In the genomic region with DNA sequence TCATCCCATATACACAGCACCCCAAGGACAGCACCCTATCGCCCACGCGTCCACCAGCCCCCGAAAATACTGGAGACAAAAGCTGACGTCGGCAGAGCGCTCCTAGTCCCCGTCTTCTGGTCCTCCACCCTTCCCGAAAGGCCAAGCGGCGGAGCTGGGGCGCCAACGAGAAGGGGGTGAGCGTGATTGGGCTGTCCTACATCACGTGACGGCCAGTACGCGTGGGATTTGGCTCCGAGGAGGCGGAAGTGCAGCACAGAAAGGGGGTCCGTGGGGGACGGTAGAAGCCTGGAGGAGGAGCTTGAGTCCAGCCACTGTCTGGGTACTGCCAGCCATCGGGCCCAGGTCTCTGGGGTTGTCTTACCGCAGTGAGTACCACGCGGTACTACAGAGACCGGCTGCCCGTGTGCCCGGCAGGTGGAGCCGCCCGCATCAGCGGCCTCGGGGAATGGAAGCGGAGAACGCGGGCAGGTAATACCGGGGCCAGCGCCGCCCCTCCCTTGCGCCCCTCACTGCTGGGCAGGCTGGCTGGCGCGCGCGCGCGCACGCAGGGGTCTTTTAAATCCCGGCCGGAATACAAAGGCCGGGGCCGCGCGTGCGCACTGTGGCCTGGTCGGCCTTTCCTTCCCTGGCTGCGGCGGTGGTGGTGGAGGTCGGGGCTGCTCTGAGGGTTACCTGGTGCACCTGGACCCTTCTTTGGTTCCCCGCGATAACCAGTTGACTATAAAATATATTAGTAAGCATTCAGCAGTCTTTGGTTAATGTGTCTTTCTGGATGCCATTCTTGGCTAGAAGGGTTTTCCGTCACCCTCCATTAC, we compare ENCODE assay signal across 8 cellular contexts. TPM values are rescaled to one million over a fixed set of nuclear protein-coding genes. Genes with fewer than 3 reads are reported as not detected.
A peak's percentile ranks its signal among the peaks of the same experiment; 100 is the strongest.
DNase-seq lines count a peak whose midpoint lies in the region; ATAC-seq and TF ChIP-seq lines count a peak whose summit lies in the region.

TDG (plus strand) TSS at position 283 of the 818 bp plus-strand sequence; CDS start at position 449, 166 bp downstream.

- no peaks in the 10 kb centered on the region for H3K9me3 Mint-ChIP-seq in chondrocyte (ENCODE audit: low read depth)

- peak within 1 kb of the TSS; percentile 96 for H3K4me3 ChIP-seq in kidney epithelial cell (ENCODE audit: low read depth, low read length)

- peaks cover 4% of the 10 kb centered on the region for H3K36me3 Mint-ChIP-seq in chondrocyte (ENCODE audit: low read depth)

- DNase-seq in AML-193 (lab: John Stamatoyannopoulos, UW), result peak; percentile 95 to 97
- DNase-seq in NCI-H510A (lab: John Stamatoyannopoulos, UW), result peak; percentile 95
- peak; percentile 90 to 91 for DNase-seq in activated CD4-positive, alpha-beta T cell treated with anti-CD3 and anti-CD28 coated beads for 24 hours (ENCODE audit: low read depth in 2 of 2)
- DNase-seq in chondrocyte (ENCODE audit: low spot score), result peak; percentile 99
- DNase-seq in kidney epithelial cell (ENCODE audit: low read depth), result peak; percentile 95
- DNase-seq in stimulated activated CD4-positive, alpha-beta T cell treated with anti-CD3 and anti-CD28 coated beads, Interleukin-15, amount 100 ng/mL, for 48 hours (ENCODE audit: low read depth in 2 of 2), result peak; percentile 96 to 98

- H3K4me1 Mint-ChIP-seq in chondrocyte (ENCODE audit: low read depth), result peaks cover 55% of the 10 kb centered on the region

- peak; percentile 94 for TF ChIP-seq POLR2A in GM19099 (IDR thresholded peaks at IDR 0.05; ENCODE audit: extremely low read depth, insufficient read length, low read depth)

- H3K27me3 Mint-ChIP-seq in chondrocyte (ENCODE audit: low read depth), result no peaks in the 10 kb centered on the region

- H3K36me3 ChIP-seq in kidney epithelial cell (ENCODE audit: control insufficient read depth, insufficient read depth, low read length), result no peaks in the 10 kb centered on the region

- H3K27me3 ChIP-seq in kidney epithelial cell (ENCODE audit: control insufficient read depth, insufficient read depth, low read length), result no peaks in the 10 kb centered on the region

- peak within 1 kb of the TSS; percentile 99 for H3K27ac Mint-ChIP-seq in chondrocyte (ENCODE audit: unreplicated experiment)

- H3K4me3 Mint-ChIP-seq in chondrocyte (ENCODE audit: unreplicated experiment), result peak within 1 kb of the TSS; percentile 97

- ATAC-seq in HG03432 (IDR thresholded peaks at IDR 0.05; ENCODE audit: unreplicated experiment), result peak; percentile 91

- TF ChIP-seq CTCF in chondrocyte (IDR thresholded peaks at IDR 0.05), result peak; percentile 69
- TF ChIP-seq CTCF in kidney epithelial cell (IDR thresholded peaks at IDR 0.05; ENCODE audit: insufficient read depth, low read length, poor library complexity, severe bottlenecking), result peak; percentile 12

RNA-seq across cellular contexts. Expression of gene TDG, which starts in this region (rescaled TPM):
- 39.3 to 49.5 TPM (median 44.0 TPM) in 3 replicates for total RNA-seq in chondrocyte
- total RNA-seq in kidney epithelial cell, result 34.9 and 35.5 TPM in 2 replicates

Comparison
In these comparisons a context has a peak if more than half of its experiments do, and no peak if none do; other contexts are left out.
1. Peak in every context shown above with its lines: DNase-seq, ATAC-seq and H3K4me3 ChIP-seq.